ENCODE assay signal across 15 cellular contexts in genomic region chr15:80514071-80514780, GRCh38.
DNase-seq lines count a peak whose midpoint lies in the region; ATAC-seq and TF ChIP-seq lines count a peak whose summit lies in the region.
"Had no signal": no experiment of that assay in that cellular context is flagged by ENCODE, and none has a peak within 500 bp of the region (broad histone marks: within the 10 kb centered on the region; RNA-seq: fewer than 3 reads in every experiment).

No MANE protein-coding gene starts in this region.

- H3K4me3 ChIP-seq in BLaER1 treated with 17β-estradiol and CSF1 and Interleukin-3, amounts not matched to agents 10 nM and 100 nM, result peak overlapping the region in 3 of 10 experiments; percentile 13 to 39 (median 33); a peak in 4 of 20 replicates
- H3K4me3 ChIP-seq in fibroblast of mammary gland (ENCODE audit: control insufficient read depth, low read depth, low read length) (no peak overlapping the region), trophoblast cell (ENCODE audit: low read depth, low read length) (no peak overlapping the region)
- H3K4me3 ChIP-seq: adrenal gland, dorsolateral prefrontal cortex, SJCRH30 had no signal

- H3K23ac ChIP-seq in trophoblast cell (ENCODE audit: low read length), result no peak overlapping the region

- no peaks in the 10 kb centered on the region for H3K79me1 ChIP-seq in trophoblast cell (ENCODE audit: low read length)

- no peak overlapping the region for H4K8ac ChIP-seq in trophoblast cell (ENCODE audit: low read depth, low read length)

- H4K91ac ChIP-seq in trophoblast cell (ENCODE audit: low read depth, low read length), result no peak overlapping the region

- H2BK12ac ChIP-seq in trophoblast cell (ENCODE audit: low read length), result no peak overlapping the region

- no peak overlapping the region for H3K4ac ChIP-seq in trophoblast cell (ENCODE audit: low read depth, low read length)

- WGBS in trophoblast cell (ENCODE audit: extremely low coverage, insufficient coverage, insufficient read length), result no CpG with 5 or more reads among the region's 10 CpGs

- peaks cover 16 to 47% (median 28%) of the 10 kb centered on the region in 10 experiments for H3K4me1 ChIP-seq in BLaER1 treated with 17β-estradiol and CSF1 and Interleukin-3, amounts not matched to agents 10 nM and 100 nM
- H3K4me1 ChIP-seq in trophoblast cell (ENCODE audit: control insufficient read depth in 1 of 2, insufficient read depth in 2 of 2, low read length in 2 of 2), result no peaks in the 10 kb centered on the region
- H3K4me1 ChIP-seq: adrenal gland, SJCRH30 had no signal

- H2BK120ac ChIP-seq in trophoblast cell (ENCODE audit: insufficient read depth, low read length, poor library complexity), result no peak overlapping the region

- TF ChIP-seq CTCF in fibroblast of mammary gland (conservative IDR thresholded peaks at IDR 0.05; ENCODE audit: control insufficient read depth, insufficient read depth, low read depth, low read length) (no peak), GM20000 (IDR thresholded peaks at IDR 0.05; ENCODE audit: extremely low read depth, missing control alignments) (no peak)

- H3K9me3 ChIP-seq in BLaER1 treated with 17β-estradiol and CSF1 and Interleukin-3, amounts not matched to agents 10 nM and 100 nM (replicated peaks in 1 of 11), result peaks cover 9 to 35% (median 17%) of the 10 kb centered on the region in 11 experiments; a peak in 20 of 22 replicates
- no peaks in the 10 kb centered on the region for H3K9me3 ChIP-seq in trophoblast cell (ENCODE audit: insufficient read depth, low read depth, low read length)
- H3K9me3 ChIP-seq: adrenal gland, SJCRH30 had no signal

- no peaks in the 10 kb centered on the region for H3K79me2 ChIP-seq in trophoblast cell (ENCODE audit: control insufficient read depth, insufficient read depth, low read length, poor library complexity)

- DNase-seq in NCI-H226, result peak; percentile 95
- DNase-seq in fibroblast of mammary gland (ENCODE audit: low read depth), result peak; percentile 93
- DNase-seq in trophoblast cell, result peak; percentile 41 to 64
- no peak for DNase-seq in GM20000 (ENCODE audit: low spot score)
- no peak for DNase-seq in NCI-H1930 (lab: John Stamatoyannopoulos, UW)
- DNase-seq: activated CD4-positive, alpha-beta T cell treated with anti-CD3 and anti-CD28 coated beads, Interleukin-2, amount 50 U/mL, for 1 hour; activated T-cell treated with anti-CD3 and anti-CD28 coated beads, Interleukin-2, amount 50 U/mL, for 72 hours; adrenal gland; CD8-positive, alpha-beta memory T cell; dorsolateral prefrontal cortex; midbrain; SJCRH30; stimulated activated CD4-positive, alpha-beta T cell treated with anti-CD3 and anti-CD28 coated beads, Interleukin-15, amount 100 ng/mL, for 24 hours had no signal

- peak overlapping the region; percentile 18 to 81 (median 73); a peak in 21 of 22 replicates for H3K27ac ChIP-seq in BLaER1 treated with 17β-estradiol and CSF1 and Interleukin-3, amounts not matched to agents 10 nM and 100 nM
- H3K27ac ChIP-seq in trophoblast cell (ENCODE audit: low read depth, low read length), result no peak overlapping the region
- H3K27ac ChIP-seq: adrenal gland, SJCRH30 had no signal

- H4K12ac ChIP-seq in trophoblast cell (ENCODE audit: low read depth, low read length), result no peak overlapping the region

- H2BK5ac ChIP-seq in trophoblast cell (ENCODE audit: low read depth, low read length, poor library complexity), result no peak overlapping the region

- peak overlapping the region in 9 of 11 experiments; percentile 43 to 64 (median 56); a peak in 16 of 22 replicates for H3K9ac ChIP-seq in BLaER1 treated with 17β-estradiol and CSF1 and Interleukin-3, amounts not matched to agents 10 nM and 100 nM
- H3K9ac ChIP-seq in trophoblast cell (ENCODE audit: low read length), result no peak overlapping the region

- no peak overlapping the region for H2AK5ac ChIP-seq in trophoblast cell (ENCODE audit: low read length)

- peak overlapping the region; percentile 51 to 86 (median 67) for H3K4me2 ChIP-seq in BLaER1 treated with 17β-estradiol and CSF1 and Interleukin-3, amounts not matched to agents 10 nM and 100 nM
- H3K4me2 ChIP-seq in trophoblast cell (ENCODE audit: low read length), result no peak overlapping the region

- H3K27me3 ChIP-seq in BLaER1 treated with 17β-estradiol and CSF1 and Interleukin-3, amounts not matched to agents 10 nM and 100 nM, result no peaks in the 10 kb centered on the region
- no peaks in the 10 kb centered on the region for H3K27me3 ChIP-seq in trophoblast cell (ENCODE audit: insufficient read depth, low read length)
- H3K27me3 ChIP-seq: adrenal gland, dorsolateral prefrontal cortex, SJCRH30 had no signal

- no peak overlapping the region for H3K14ac ChIP-seq in trophoblast cell (ENCODE audit: low read length)

- H3K36me3 ChIP-seq in BLaER1 treated with 17β-estradiol and CSF1 and Interleukin-3, amounts not matched to agents 10 nM and 100 nM, result peaks cover 0 to 33% (median 5%) of the 10 kb centered on the region in 11 experiments; a peak in 7 of 22 replicates
- no peaks in the 10 kb centered on the region for H3K36me3 ChIP-seq in trophoblast cell (ENCODE audit: control insufficient read depth in 1 of 2, insufficient read depth in 2 of 2, low read length in 2 of 2)
- H3K36me3 ChIP-seq: adrenal gland, SJCRH30 had no signal

- no peak for ATAC-seq in GM21786 (IDR thresholded peaks at IDR 0.05; ENCODE audit: unreplicated experiment)
- ATAC-seq: activated T-cell treated with anti-CD3 and anti-CD28 coated beads, Interleukin-2, amount 50 U/mL, for 72 hours had no signal

- no peak overlapping the region for H2AFZ ChIP-seq in trophoblast cell (ENCODE audit: insufficient read depth, low read length, poor library complexity)

- no peak overlapping the region for H3K18ac ChIP-seq in trophoblast cell (ENCODE audit: low read length)

- H4K20me1 ChIP-seq in BLaER1 treated with 17β-estradiol and CSF1 and Interleukin-3, amounts not matched to agents 10 nM and 100 nM, result no peaks in the 10 kb centered on the region

Comparison
In these comparisons a context has a peak if more than half of its experiments do, and no peak if none do; other contexts are left out.
1. DNase-seq: peak in NCI-H226 (single experiment), fibroblast of mammary gland (single experiment) and trophoblast cell (2 of 2); none in GM20000 (single experiment) and NCI-H1930 (0 of 2).